ENCODE assay signal across 8 cellular contexts in genomic region chr19:45477713-45478453, GRCh38. TPM values are rescaled to one million over a fixed set of nuclear protein-coding genes. Genes with fewer than 3 reads are reported as not detected.
A peak's percentile ranks its signal among the peaks of the same experiment; 100 is the strongest.
DNase-seq lines count a peak whose midpoint lies in the region; ATAC-seq, FAIRE-seq and TF ChIP-seq lines count a peak whose summit lies in the region.

No MANE protein-coding gene starts in this region.

- H3K36me3 Mint-ChIP-seq in neural crest cell (ENCODE audit: low read depth): no peaks in the 10 kb centered on the region

- peak overlapping the region; percentile 81 for H3K4me2 ChIP-seq in A549

- H3K27me3 ChIP-seq in ectodermal cell (ENCODE audit: control insufficient read depth, insufficient read depth, low read length, poor library complexity, severe bottlenecking): peaks cover 34% of the 10 kb centered on the region

- no peak overlapping the region for H3K27ac Mint-ChIP-seq in neural crest cell (ENCODE audit: unreplicated experiment)

- FAIRE-seq in A549 (lab: Jason Lieb, UNC): no peak

- H3K9me3 Mint-ChIP-seq in neural crest cell: no peaks in the 10 kb centered on the region

- H3K9me3 ChIP-seq in A549: no peaks in the 10 kb centered on the region
- H3K9me3 ChIP-seq in ectodermal cell (ENCODE audit: control insufficient read depth, low read length): no peaks in the 10 kb centered on the region

- POLR2A ChIA-PET in A549 (lab: Yijun Ruan, JAX): interaction anchor here (0.9 to 2.8 kb wide), 8 partner anchors 9 to 75 kb away, joined by 3 to 40 read pairs (median 6); partner anchors contain the start of genes FOSB and PPP1R13L
- POLR2A ChIA-PET in RWPE1 (lab: Yijun Ruan, JAX; ENCODE audit: low non-redundant PET): interaction anchor here (0.6 to 1.5 kb wide), 4 partner anchors 10 to 139 kb away, joined by 4 to 7 read pairs (median 6); partner anchors contain the start of genes ERCC1 and FOSB

- peaks cover 13% of the 10 kb centered on the region for H3K4me1 ChIP-seq in A549
- peaks cover 4% of the 10 kb centered on the region for H3K4me1 ChIP-seq in ectodermal cell (ENCODE audit: control insufficient read depth, insufficient read depth, low read length)

- H3K27ac ChIP-seq in A549 (peak overlapping the region; percentile 5 to 89; a peak in 4 of 6 replicates), RWPE1 (peak overlapping the region; percentile 87), ectodermal cell (ENCODE audit: insufficient read depth, low read depth, low read length, poor library complexity, severe bottlenecking) (peak overlapping the region; percentile 99)

- peaks cover 50% of the 10 kb centered on the region for H3K27me3 Mint-ChIP-seq in neural crest cell (ENCODE audit: low read depth)

- H3K4me3 ChIP-seq in A549 (peak overlapping the region; percentile 28), ectodermal cell (ENCODE audit: insufficient read depth, low read depth, low read length) (peak overlapping the region; percentile 73)

- peaks cover 14% of the 10 kb centered on the region for H3K4me1 Mint-ChIP-seq in neural crest cell

- peak; percentile 7 to 12; a peak in 5 of 6 replicates for ATAC-seq in A549
- ATAC-seq in GM19467 (IDR thresholded peaks at IDR 0.05; ENCODE audit: unreplicated experiment): peak; percentile 4

- WGBS in A549 (ENCODE audit: missing lambda C conversion rate): 8% methylated on average over 12 of the region's 12 CpGs
- 22 to 23% methylated on average over 12 of the region's 12 CpGs for WGBS in ectodermal cell, 2 experiments

- TF ChIP-seq EP300 in A549 (IDR thresholded peaks at IDR 0.05): no peak

- no peaks in the 10 kb centered on the region for H3K36me3 ChIP-seq in ectodermal cell (ENCODE audit: control insufficient read depth, insufficient read depth, low read length)

- CTCF ChIA-PET in A549 (lab: Yijun Ruan, JAX): interaction anchor here (0.7 to 33.4 kb wide), 44 partner anchors 11 to 583 kb away, joined by 3 to 1883 read pairs (median 4); partner anchors contain the start of genes ERCC1, FOSB, OPA3 and PPM1N
- CTCF ChIA-PET in RWPE1 (lab: Yijun Ruan, JAX): interaction anchor here (0.7 to 3.6 kb wide), 15 partner anchors 9 to 164 kb away, joined by 3 to 115 read pairs (median 9); partner anchors contain the start of genes ERCC1 and FOSB

- no peak for DNase-seq in A549 (ENCODE audit: low read depth in 1 of 2, low spot score in 1 of 2)
- peak; percentile 66 for DNase-seq in RWPE1 (ENCODE audit: low spot score)
- no peak for DNase-seq in neural crest cell (ENCODE audit: low read depth, low spot score)
- no peak for DNase-seq in GF-D8 (lab: John Stamatoyannopoulos, UW)
- DNase-seq in AG20443 (ENCODE audit: low spot score): no peak
- no peak for DNase-seq in HuH-7.5 (ENCODE audit: low spot score)

- TF ChIP-seq POLR2A in A549 (IDR thresholded peaks at IDR 0.05; ENCODE audit: low read length): no peak

- TF ChIP-seq CTCF in A549 (IDR thresholded peaks at IDR 0.05) (no peak; the same call in 2 of the 3 replicates), RWPE1 (conservative IDR thresholded peaks at IDR 0.05; ENCODE audit: low read depth) (no peak), neural crest cell (conservative IDR thresholded peaks at IDR 0.05) (no peak)

- TF ChIP-seq RAD21 in A549 (conservative IDR thresholded peaks at IDR 0.05 in 1 of 2, IDR thresholded peaks at IDR 0.05 in 1 of 2): no peak

- H3K4me3 Mint-ChIP-seq in neural crest cell: peak overlapping the region; percentile 91

TF ChIP-seq in A549, 52 proteins besides CTCF, POLR2A, EP300 and RAD21 (continues in another document):
- no peak for TF ChIP-seq MAX (IDR thresholded peaks at IDR 0.05)
- TF ChIP-seq NFE2L2 (conservative IDR thresholded peaks at IDR 0.05; ENCODE audit: low read length): 0 out of 2 replicates have a peak, but pooled peaks have one; percentile 8
- TF ChIP-seq POLR2AphosphoS2 (conservative IDR thresholded peaks at IDR 0.05; ENCODE audit: low read length): 0 out of 2 replicates have a peak, but pooled peaks have one; percentile 54
- no peak for TF ChIP-seq BHLHE40 (IDR thresholded peaks at IDR 0.05; ENCODE audit: low read depth, low read length)
- TF ChIP-seq TP53 (CRISPR knock-in tag; IDR thresholded peaks at IDR 0.05): no peak; the same call in 1 of the 2 replicates
- no peak for TF ChIP-seq CBX2 (IDR thresholded peaks at IDR 0.05; ENCODE audit: borderline replicate concordance, low read depth)
- TF ChIP-seq SMC3 (IDR thresholded peaks at IDR 0.05): no peak
- TF ChIP-seq FOSL2 (IDR thresholded peaks at IDR 0.05): peak; percentile 27; the same call in 1 of the 2 replicates
- TF ChIP-seq FOSL2 (CRISPR knock-in tag; IDR thresholded peaks at IDR 0.05): peak; percentile 83
- no peak for TF ChIP-seq KDM5A (IDR thresholded peaks at IDR 0.05)
- no peak for TF ChIP-seq PBX3 (IDR thresholded peaks at IDR 0.05)
- no peak for TF ChIP-seq PHF8 (IDR thresholded peaks at IDR 0.05; ENCODE audit: borderline replicate concordance, low read depth)
- peak; percentile 54 for TF ChIP-seq MAFK (IDR thresholded peaks at IDR 0.05; ENCODE audit: partially characterized antibody)
- no peak for TF ChIP-seq CEBPB (IDR thresholded peaks at IDR 0.05)

RNA-seq across cellular contexts. Expression of gene FOSB, which starts 10.1 kb away (rescaled TPM):
- polyA plus RNA-seq in A549 (2011; rRNA removed): 27.9 and 48.8 TPM in 2 replicates
- polyA plus RNA-seq in A549 (2012; cell fraction: cytosol; rRNA removed): 90.2 and 102 TPM in 2 replicates
- 424 and 553 TPM in 2 replicates for polyA plus RNA-seq in A549 (2012; cell fraction: nucleus; rRNA removed)
- 0.57 to 0.65 TPM (median 0.58 TPM) in 3 replicates for polyA plus RNA-seq in A549 (2017; fragmentation: RNase III; extraction: RNeasy Plus Mini Kit Qiagen cat#74134 plus additional on column Dnase treatment)
- 82.7 and 141 TPM in 2 replicates for polyA minus RNA-seq in A549 (2011; rRNA and poly(A)+ RNA removed)
- polyA plus RNA-seq in ectodermal cell (2013, experiment 1 of 4): 5.4 TPM
- polyA plus RNA-seq in ectodermal cell (2013, experiment 2 of 4): 4.4 TPM
- polyA plus RNA-seq in ectodermal cell (2013, experiment 3 of 4): 2.6 TPM
- 3.3 TPM for polyA plus RNA-seq in ectodermal cell (2013, experiment 4 of 4)
- 0.26 and 0.45 TPM in 2 replicates for total RNA-seq in neural crest cell

RNA-seq across cellular contexts. Expression of gene RTN2, which starts 19.0 kb away (rescaled TPM):
- polyA plus RNA-seq in A549 (2011; rRNA removed): 4.7 and 5.3 TPM in 2 replicates
- polyA plus RNA-seq in A549 (2012; cell fraction: cytosol; rRNA removed): 4.7 and 7.4 TPM in 2 replicates
- polyA plus RNA-seq in A549 (2012; cell fraction: nucleus; rRNA removed): 5.4 and 5.8 TPM in 2 replicates
- 6.3 to 9.0 TPM (median 8.1 TPM) in 3 replicates for polyA plus RNA-seq in A549 (2017; fragmentation: RNase III; extraction: RNeasy Plus Mini Kit Qiagen cat#74134 plus additional on column Dnase treatment)
- polyA minus RNA-seq in A549 (2011; rRNA and poly(A)+ RNA removed): 6.7 and 10.8 TPM in 2 replicates
- 20.9 TPM for polyA plus RNA-seq in ectodermal cell (2013, experiment 1 of 4)
- 23.0 TPM for polyA plus RNA-seq in ectodermal cell (2013, experiment 2 of 4)
- 18.8 TPM for polyA plus RNA-seq in ectodermal cell (2013, experiment 3 of 4)
- polyA plus RNA-seq in ectodermal cell (2013, experiment 4 of 4): 22.9 TPM
- 16.2 and 19.8 TPM in 2 replicates for total RNA-seq in neural crest cell

RNA-seq across cellular contexts. Expression of gene PPM1N, which starts 20.4 kb away (rescaled TPM):
- polyA plus RNA-seq in A549 (2011; rRNA removed): 9.2 and 9.8 TPM in 2 replicates
- polyA plus RNA-seq in A549 (2012; cell fraction: cytosol; rRNA removed): 8.9 and 11.1 TPM in 2 replicates
- polyA plus RNA-seq in A549 (2012; cell fraction: nucleus; rRNA removed): 6.6 TPM in 2 replicates
- 6.6 to 11.2 TPM (median 10.5 TPM) in 3 replicates for polyA plus RNA-seq in A549 (2017; fragmentation: RNase III; extraction: RNeasy Plus Mini Kit Qiagen cat#74134 plus additional on column Dnase treatment)
- polyA minus RNA-seq in A549 (2011; rRNA and poly(A)+ RNA removed): 1.2 and 1.5 TPM in 2 replicates
- polyA plus RNA-seq in ectodermal cell (2013, experiment 1 of 4): 3.1 TPM
- polyA plus RNA-seq in ectodermal cell (2013, experiment 2 of 4): 5.4 TPM
- 4.1 TPM for polyA plus RNA-seq in ectodermal cell (2013, experiment 3 of 4)
- polyA plus RNA-seq in ectodermal cell (2013, experiment 4 of 4): 4.9 TPM
- total RNA-seq in neural crest cell: not detected in 2 replicates

RNA-seq across cellular contexts. Expression of gene VASP, which starts 29.4 kb away (rescaled TPM):
- polyA plus RNA-seq in A549 (2011; rRNA removed) (59.1 and 64.5 TPM in 2 replicates), A549 (2017; fragmentation: RNase III; extraction: RNeasy Plus Mini Kit Qiagen cat#74134 plus additional on column Dnase treatment) (83.8 to 94.6 TPM (median 94.3 TPM) in 3 replicates)
- 58.8 and 103 TPM in 2 replicates for polyA plus RNA-seq in A549 (2012; cell fraction: cytosol; rRNA removed)
- 93.7 and 118 TPM in 2 replicates for polyA plus RNA-seq in A549 (2012; cell fraction: nucleus; rRNA removed)
- polyA minus RNA-seq in A549 (2011; rRNA and poly(A)+ RNA removed): 72.4 and 90.8 TPM in 2 replicates
- polyA plus RNA-seq in ectodermal cell (2013, experiment 1 of 4): 62.1 TPM
- 66.3 TPM for polyA plus RNA-seq in ectodermal cell (2013, experiment 2 of 4)
- polyA plus RNA-seq in ectodermal cell (2013, experiment 3 of 4): 43.8 TPM
- polyA plus RNA-seq in ectodermal cell (2013, experiment 4 of 4): 47.9 TPM
- 46.1 and 49.9 TPM in 2 replicates for total RNA-seq in neural crest cell

RNA-seq across cellular contexts. Expression of gene ERCC1, which starts 54.2 kb away (rescaled TPM):
- polyA plus RNA-seq in A549 (2011; rRNA removed): 81.7 and 109 TPM in 2 replicates
- 165 and 195 TPM in 2 replicates for polyA plus RNA-seq in A549 (2012; cell fraction: cytosol; rRNA removed)
- polyA plus RNA-seq in A549 (2012; cell fraction: nucleus; rRNA removed): 178 and 201 TPM in 2 replicates
- polyA plus RNA-seq in A549 (2017; fragmentation: RNase III; extraction: RNeasy Plus Mini Kit Qiagen cat#74134 plus additional on column Dnase treatment): 89.7 to 97.6 TPM (median 93.0 TPM) in 3 replicates
- 175 and 210 TPM in 2 replicates for polyA minus RNA-seq in A549 (2011; rRNA and poly(A)+ RNA removed)
- 100 TPM for polyA plus RNA-seq in ectodermal cell (2013, experiment 1 of 4)
- polyA plus RNA-seq in ectodermal cell (2013, experiment 2 of 4): 96.3 TPM
- 66.1 TPM for polyA plus RNA-seq in ectodermal cell (2013, experiment 3 of 4)
- 76.0 TPM for polyA plus RNA-seq in ectodermal cell (2013, experiment 4 of 4)
- total RNA-seq in neural crest cell: 111 and 115 TPM in 2 replicates

Comparison
In these comparisons a context has a peak if more than half of its experiments do, and no peak if none do; other contexts are left out.
1. H3K27ac ChIP-seq: peak in every context shown above with its lines; median percentile 99 in ectodermal cell; 87 in RWPE1; 47 in A549.